8 cellular contexts compared by ENCODE assay signal in genomic region chr1:210234254-210234747, GRCh38. TPM values are rescaled to one million over a fixed set of nuclear protein-coding genes. Genes with fewer than 3 reads are reported as not detected.
A peak's percentile ranks its signal among the peaks of the same experiment; 100 is the strongest.
DNase-seq lines count a peak whose midpoint lies in the region; ATAC-seq and TF ChIP-seq lines count a peak whose summit lies in the region.

No MANE protein-coding gene starts in this region.

- no peaks in the 10 kb centered on the region for H3K36me3 ChIP-seq in stomach

- no peak for TF ChIP-seq EP300 in stomach (IDR thresholded peaks at IDR 0.05)

- peaks cover 60% of the 10 kb centered on the region for H3K27me3 Mint-ChIP-seq in T-helper 17 cell

- peak; percentile 20 for ATAC-seq in T-helper 17 cell
- no peak for ATAC-seq in GM18519 (IDR thresholded peaks at IDR 0.05; ENCODE audit: low FRiP score, unreplicated experiment)

- H3K4me3 Mint-ChIP-seq in T-helper 17 cell, result peak overlapping the region; percentile 82

- peaks cover 8% of the 10 kb centered on the region for H3K4me1 Mint-ChIP-seq in T-helper 17 cell

- H3K27ac Mint-ChIP-seq in T-helper 17 cell, result no peak overlapping the region

- H3K27ac ChIP-seq in stomach, result peak overlapping the region; percentile 84 to 94 (median 88)

- TF ChIP-seq POLR2A in stomach (IDR thresholded peaks at IDR 0.05), result no peak

- peaks cover 2% of the 10 kb centered on the region for H3K36me3 Mint-ChIP-seq in T-helper 17 cell (ENCODE audit: low read depth)

- no peak for TF ChIP-seq CTCF in stomach (IDR thresholded peaks at IDR 0.05)

- intact Hi-C loops in stomach (cut with DNase I; ENCODE audit: low total_unique reads), result no loop called here

- H3K9me3 ChIP-seq in T-helper 17 cell (ENCODE audit: control insufficient read depth, low read length, poor library complexity, severe bottlenecking), result peaks cover 5% of the 10 kb centered on the region
- H3K9me3 ChIP-seq in iPS-18c (ENCODE audit: control insufficient read depth, insufficient read depth, low read length), result no peaks in the 10 kb centered on the region
- H3K9me3 ChIP-seq in stomach, result no peaks in the 10 kb centered on the region

- H3K4me3 ChIP-seq in iPS-18c (ENCODE audit: insufficient read depth, low read depth, low read length) (peak overlapping the region; percentile 69), stomach (peak overlapping the region; percentile 61 to 81 (median 75))

- DNase-seq in NCI-H2029 (lab: John Stamatoyannopoulos, UW), result peak; percentile 23
- DNase-seq in NCI-H2029 treated with DMSO at 0.1 percent for 48 hours (lab: John Stamatoyannopoulos, UW), result no peak
- no peak for DNase-seq in T-helper 17 cell
- no peak for DNase-seq in stomach
- no peak for DNase-seq in EL
- DNase-seq in kidney glomerular epithelial cell (lab: John Stamatoyannopoulos, UW), result no peak

- H3K4me1 ChIP-seq in stomach, result peaks cover 19 to 64% (median 45%) of the 10 kb centered on the region in 4 donors

- H3K27me3 ChIP-seq in stomach, result peaks cover 0 to 41% (median 20%) of the 10 kb centered on the region in 3 donors

- 14 to 25% (median 18%) methylated on average over 13 to 15 of the region's 15 CpGs for WGBS in stomach, 5 donors

RNA-seq across cellular contexts. Expression of gene SERTAD4, which starts 1.7 kb away (rescaled TPM):
- total RNA-seq in T-helper 17 cell, result not detected
- 1 to 10 TPM in 4 of 5 donors, under 1 TPM in 1; 0.29 to 5.4 (median 2.9) TPM for total RNA-seq in stomach
- 1 to 10 TPM in 2 of 3 donors, under 1 TPM in 1; 0.46 to 3.7 (median 2.2) TPM for polyA plus RNA-seq in stomach
